2 cellular contexts compared by ENCODE assay signal in the genomic region with DNA sequence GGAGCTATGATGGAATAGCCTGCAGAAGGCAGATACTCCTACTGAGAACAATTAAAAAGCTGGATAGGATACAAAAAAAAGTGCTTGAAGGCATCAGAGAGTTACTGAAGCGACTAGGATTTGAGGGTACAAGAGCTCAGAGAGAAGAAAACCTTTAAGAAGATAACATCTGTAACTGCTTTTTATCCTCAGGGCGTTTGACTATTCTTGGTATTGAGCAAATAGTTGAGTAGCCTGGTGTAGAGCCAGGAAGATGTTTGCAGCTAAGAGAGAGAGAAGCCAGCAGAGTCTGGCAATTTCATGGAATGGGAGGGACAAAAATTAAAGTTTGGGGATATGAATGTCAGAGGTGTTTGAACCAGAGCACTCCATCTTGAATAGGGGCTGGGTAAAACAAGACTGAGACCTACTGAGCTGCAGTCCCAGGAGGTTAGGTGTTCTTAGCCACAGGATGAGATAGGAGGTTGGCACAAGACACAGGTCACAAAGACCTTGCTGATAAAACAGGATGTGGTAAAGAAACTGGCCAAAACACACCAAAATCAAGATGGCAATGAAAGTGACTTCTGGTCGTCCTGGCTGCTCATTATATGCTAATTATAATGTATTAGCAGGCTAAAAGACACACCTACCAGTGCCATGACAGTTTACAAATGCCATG.
TF ChIP-seq lines count a peak whose summit lies in the region.

No MANE protein-coding gene starts in this region.

TF ChIP-seq in A549, 52 proteins besides CTCF, POLR2A, EP300 and RAD21:
- TF ChIP-seq, protein P1, sequence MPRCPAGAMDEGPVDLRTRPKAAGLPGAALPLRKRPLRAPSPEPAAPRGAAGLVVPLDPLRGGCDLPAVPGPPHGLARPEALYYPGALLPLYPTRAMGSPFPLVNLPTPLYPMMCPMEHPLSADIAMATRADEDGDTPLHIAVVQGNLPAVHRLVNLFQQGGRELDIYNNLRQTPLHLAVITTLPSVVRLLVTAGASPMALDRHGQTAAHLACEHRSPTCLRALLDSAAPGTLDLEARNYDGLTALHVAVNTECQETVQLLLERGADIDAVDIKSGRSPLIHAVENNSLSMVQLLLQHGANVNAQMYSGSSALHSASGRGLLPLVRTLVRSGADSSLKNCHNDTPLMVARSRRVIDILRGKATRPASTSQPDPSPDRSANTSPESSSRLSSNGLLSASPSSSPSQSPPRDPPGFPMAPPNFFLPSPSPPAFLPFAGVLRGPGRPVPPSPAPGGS (IDR thresholded peaks at IDR 0.05) = no peak
- TF ChIP-seq MAZ (IDR thresholded peaks at IDR 0.05; ENCODE audit: borderline replicate concordance, low read depth, low read length) (no peak), MYC (IDR thresholded peaks at IDR 0.05; ENCODE audit: borderline replicate concordance, low read length) (no peak), JUNB (IDR thresholded peaks at IDR 0.05) (no peak), NFE2L2 (conservative IDR thresholded peaks at IDR 0.05; ENCODE audit: low read length) (no peak), ZNF302 (CRISPR knock-in tag; IDR thresholded peaks at IDR 0.05) (no peak), ZC3H11A (IDR thresholded peaks at IDR 0.05) (no peak), HOXB5 (CRISPR knock-in tag; IDR thresholded peaks at IDR 0.05) (no peak), CEBPB (IDR thresholded peaks at IDR 0.05) (no peak), PHF8 (IDR thresholded peaks at IDR 0.05; ENCODE audit: borderline replicate concordance, low read depth) (no peak), EHF (CRISPR knock-in tag; IDR thresholded peaks at IDR 0.05) (no peak), HOXB13 (CRISPR knock-in tag; IDR thresholded peaks at IDR 0.05; ENCODE audit: low read depth) (no peak), RNF2 (IDR thresholded peaks at IDR 0.05; ENCODE audit: borderline replicate concordance, low read depth) (no peak)
- TF ChIP-seq, protein P2, sequence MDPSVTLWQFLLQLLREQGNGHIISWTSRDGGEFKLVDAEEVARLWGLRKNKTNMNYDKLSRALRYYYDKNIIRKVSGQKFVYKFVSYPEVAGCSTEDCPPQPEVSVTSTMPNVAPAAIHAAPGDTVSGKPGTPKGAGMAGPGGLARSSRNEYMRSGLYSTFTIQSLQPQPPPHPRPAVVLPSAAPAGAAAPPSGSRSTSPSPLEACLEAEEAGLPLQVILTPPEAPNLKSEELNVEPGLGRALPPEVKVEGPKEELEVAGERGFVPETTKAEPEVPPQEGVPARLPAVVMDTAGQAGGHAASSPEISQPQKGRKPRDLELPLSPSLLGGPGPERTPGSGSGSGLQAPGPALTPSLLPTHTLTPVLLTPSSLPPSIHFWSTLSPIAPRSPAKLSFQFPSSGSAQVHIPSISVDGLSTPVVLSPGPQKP (IDR thresholded peaks at IDR 0.05; ENCODE audit: low read depth, low read length) = no peak
TF ChIP-seq in A549: peak in this region for 0.

TF ChIP-seq in GM12878, 131 proteins besides CTCF, POLR2A, EP300 and RAD21:
- no peak for TF ChIP-seq NFXL1 (IDR thresholded peaks at IDR 0.05; ENCODE audit: borderline replicate concordance)
- TF ChIP-seq BHLHE40 (IDR thresholded peaks at IDR 0.05; ENCODE audit: borderline replicate concordance in 1 of 2, low read depth in 2 of 2, low read length in 1 of 2) = peak in 1 of 2 experiments; percentile 27; a peak in 1 of 4 replicates
- TF ChIP-seq RUNX3 (IDR thresholded peaks at IDR 0.05; ENCODE audit: low read length) = peak; percentile 7; the same call in 1 of the 2 replicates
